Comparison of ENCODE assay signal across 8 cellular contexts in the genomic region with DNA sequence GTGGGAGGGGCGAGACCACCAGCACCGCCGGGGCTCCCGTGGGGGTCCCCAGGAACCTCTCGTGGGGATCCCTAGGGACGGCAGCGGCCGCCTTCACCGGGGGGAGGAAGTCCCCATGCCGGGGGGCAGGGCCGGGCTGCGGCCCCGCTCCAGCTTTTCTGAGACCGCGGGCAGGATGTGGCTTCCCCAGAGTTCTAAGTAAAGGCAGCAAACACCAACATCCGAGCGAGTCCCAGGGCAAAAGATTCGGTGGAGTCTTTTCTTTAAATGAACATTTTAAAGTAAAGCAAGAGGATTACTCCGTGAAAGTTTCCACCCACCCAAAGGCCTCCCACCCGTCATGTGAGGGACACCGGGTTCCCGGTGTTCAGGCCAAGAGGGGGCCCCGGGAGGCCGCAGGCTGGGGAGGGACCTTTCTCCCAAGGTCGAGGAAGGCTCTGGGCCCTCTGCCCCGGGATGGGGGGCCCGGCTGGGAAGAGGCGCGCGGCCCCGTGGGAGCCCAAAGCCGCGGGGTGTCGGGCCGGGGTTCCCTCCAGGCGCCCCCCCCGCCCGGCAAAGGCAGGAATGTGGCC. TPM values are rescaled to one million over a fixed set of nuclear protein-coding genes. Genes with fewer than 3 reads are reported as not detected.
DNase-seq lines count a peak whose midpoint lies in the region; ATAC-seq and TF ChIP-seq lines count a peak whose summit lies in the region.

No MANE protein-coding gene starts in this region.

- H3K4me1 Mint-ChIP-seq in nephron progenitor cell = peaks cover 23% of the 10 kb centered on the region

- peak; percentile 63 for ATAC-seq in HG02610 (IDR thresholded peaks at IDR 0.05; ENCODE audit: unreplicated experiment)
- ATAC-seq in upper lobe of left lung (ENCODE audit: low FRiP score in 2 of 2) = peak; percentile 46 to 59

- peak overlapping the region; percentile 74 for H3K4me3 Mint-ChIP-seq in nephron progenitor cell

- H3K36me3 ChIP-seq in upper lobe of left lung = no peaks in the 10 kb centered on the region

- H3K36me3 Mint-ChIP-seq in nephron progenitor cell (ENCODE audit: low read depth) = no peaks in the 10 kb centered on the region

- peak overlapping the region; percentile 50 to 87 (median 78) for H3K27ac ChIP-seq in upper lobe of left lung

- DNase-seq in AG20443 (ENCODE audit: low spot score) (peak; percentile 65), epithelial cell of proximal tubule (ENCODE audit: low read depth) (no peak), nephron progenitor cell (peak; percentile 47), upper lobe of left lung (peak; percentile 58 to 89), kidney glomerular epithelial cell (lab: John Stamatoyannopoulos, UW) (no peak), NOMO-1 treated with dmso at 0.1 percent for 144 hours (lab: John Stamatoyannopoulos, UW; ENCODE audit: unreplicated experiment) (no peak)
- peak; percentile 32 to 35 for DNase-seq in activated CD4-positive, alpha-beta T cell treated with anti-CD3 and anti-CD28 coated beads, Interleukin-2, amount 50 U/mL, for 4 hours

- H3K4me1 ChIP-seq in upper lobe of left lung = peaks cover 15 to 23% (median 18%) of the 10 kb centered on the region in 4 donors

- H3K27ac Mint-ChIP-seq in nephron progenitor cell = no peak overlapping the region

- no peaks in the 10 kb centered on the region for H3K9me3 Mint-ChIP-seq in nephron progenitor cell

- 0 to 1% methylated on average over 15 to 38 of the region's 38 CpGs for WGBS in upper lobe of left lung, 2 donors

- H3K4me3 ChIP-seq in epithelial cell of proximal tubule (ENCODE audit: low read depth, low read length) (peak overlapping the region; percentile 55), upper lobe of left lung (peak overlapping the region; percentile 53 to 75 (median 66))

- H3K27me3 ChIP-seq in upper lobe of left lung = peaks cover 0 to 2% (median 0%) of the 10 kb centered on the region in 4 donors

- no peaks in the 10 kb centered on the region for H3K9me3 ChIP-seq in upper lobe of left lung

- no peak for TF ChIP-seq EP300 in upper lobe of left lung (IDR thresholded peaks at IDR 0.05)

- peaks cover 48% of the 10 kb centered on the region for H3K27me3 Mint-ChIP-seq in nephron progenitor cell (ENCODE audit: low read depth, poor library complexity)

- no peak for TF ChIP-seq POLR2A in upper lobe of left lung (IDR thresholded peaks at IDR 0.05)

- no peak for TF ChIP-seq CTCF in epithelial cell of proximal tubule (conservative IDR thresholded peaks at IDR 0.05; ENCODE audit: low read depth, low read length)
- no peak for TF ChIP-seq CTCF in nephron progenitor cell (IDR thresholded peaks at IDR 0.05)
- TF ChIP-seq CTCF in upper lobe of left lung (IDR thresholded peaks at IDR 0.05) = no peak

RNA-seq across cellular contexts. Expression of gene RFLNB, which starts 44.1 kb away (rescaled TPM):
- total RNA-seq in epithelial cell of proximal tubule (32.6 and 56.8 TPM in 2 replicates), upper lobe of left lung (10 to 100 TPM in 4 of 6 donors, 1 to 10 TPM in 2; 7.3 to 28.1 (median 12.1) TPM)

Comparison
In these comparisons a context has a peak if more than half of its experiments do, and no peak if none do; other contexts are left out.
1. DNase-seq: peak in AG20443 (single experiment), activated CD4-positive, alpha-beta T cell treated with anti-CD3 and anti-CD28 coated beads, Interleukin-2, amount 50 U/mL, for 4 hours (2 of 2), nephron progenitor cell (single experiment) and upper lobe of left lung (2 of 2); none in epithelial cell of proximal tubule (single experiment), kidney glomerular epithelial cell (single experiment) and NOMO-1 treated with dmso at 0.1 percent for 144 hours (single experiment).